In the genomic region with DNA sequence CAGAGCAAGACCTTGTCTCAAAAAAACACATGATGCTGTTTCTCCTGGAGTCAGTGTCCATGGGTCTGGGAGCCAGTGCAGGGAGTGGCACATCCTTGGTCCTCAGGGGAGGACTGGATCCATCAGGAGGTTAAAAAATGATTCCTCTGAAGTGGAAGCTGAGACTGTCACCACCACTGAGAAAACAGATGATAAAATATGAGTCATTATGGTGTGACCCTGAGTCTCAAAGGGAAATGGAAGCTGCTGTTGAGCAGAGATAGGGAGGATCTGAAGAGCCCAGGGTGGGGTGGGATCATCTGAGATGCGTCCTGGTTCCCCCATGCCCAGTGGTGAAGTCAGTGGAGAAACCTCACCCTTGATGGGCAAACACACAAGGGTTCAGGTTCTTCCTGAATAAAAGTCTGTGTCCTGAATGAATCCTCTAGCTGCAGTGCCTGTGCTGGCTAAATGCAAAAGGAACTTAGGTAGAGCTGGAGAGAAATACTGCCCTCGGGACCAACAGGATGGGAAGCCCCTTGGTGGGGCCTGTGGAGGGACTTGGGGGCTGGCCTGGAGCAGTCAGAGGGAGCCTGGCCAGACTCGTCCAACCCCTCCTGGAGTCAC, we compare ENCODE assay signal across 1 cellular context.
TF ChIP-seq lines count a peak whose summit lies in the region.

No MANE protein-coding gene starts in this region.

TF ChIP-seq in K562, 482 proteins besides CTCF, POLR2A, EP300 and RAD21 (continued from another document and continues in another):
- TF ChIP-seq RBFOX2 (IDR thresholded peaks at IDR 0.05; ENCODE audit: low read depth, low read length) (no peak), NFYB (IDR thresholded peaks at IDR 0.05; ENCODE audit: extremely low read depth, insufficient read length) (no peak), XRCC4 (IDR thresholded peaks at IDR 0.05; ENCODE audit: extremely low read depth, insufficient read depth, insufficient read length) (no peak), RBM34 (IDR thresholded peaks at IDR 0.05; ENCODE audit: borderline replicate concordance, insufficient read depth, low read length) (no peak), ZKSCAN8 (CRISPR knock-in tag; IDR thresholded peaks at IDR 0.05) (peak; percentile 65; the same call in 1 of the 2 replicates), CHD4 (IDR thresholded peaks at IDR 0.05; ENCODE audit: insufficient read depth, insufficient replicate concordance, low read depth, low read length, poor library complexity, severe bottlenecking) (no peak), ETV6 (IDR thresholded peaks at IDR 0.05; ENCODE audit: borderline replicate concordance in 1 of 2, low read depth in 2 of 2, low read length in 1 of 2) (peak in 1 of 2 experiments; percentile 64; a peak in 1 of 4 replicates), ETV6 (CRISPR knock-in tag; IDR thresholded peaks at IDR 0.05; ENCODE audit: borderline replicate concordance) (no peak), NELFE (IDR thresholded peaks at IDR 0.05; ENCODE audit: insufficient read depth, insufficient read length) (no peak), ZNF551 (CRISPR knock-in tag; IDR thresholded peaks at IDR 0.05) (no peak), HDAC1 (IDR thresholded peaks at IDR 0.05) (peak in 1 of 2 experiments; percentile 81; a peak in 2 of 4 replicates), ZBED1 (IDR thresholded peaks at IDR 0.05) (no peak), TEAD2 (tag; IDR thresholded peaks at IDR 0.05) (no peak), BDP1 (IDR thresholded peaks at IDR 0.05; ENCODE audit: insufficient read depth, insufficient read length) (no peak), CCNT2 (IDR thresholded peaks at IDR 0.05; ENCODE audit: borderline replicate concordance, extremely low read depth, insufficient read length, low read depth, low read length) (peak; percentile 23), NCOA1 (IDR thresholded peaks at IDR 0.05; ENCODE audit: low read depth) (peak; percentile 87; the same call in 1 of the 2 replicates), CEBPG (CRISPR knock-in tag; IDR thresholded peaks at IDR 0.05) (no peak), CEBPG (tag; conservative IDR thresholded peaks at IDR 0.05 in 1 of 2, IDR thresholded peaks at IDR 0.05 in 1 of 2) (no peak), L3MBTL2 (IDR thresholded peaks at IDR 0.05) (0 out of 2 replicates have a peak, but pooled peaks have one; percentile 37), NUFIP1 (IDR thresholded peaks at IDR 0.05; ENCODE audit: partially characterized antibody) (no peak), CREB1 (IDR thresholded peaks at IDR 0.05) (no peak; the same call in 1 of the 2 replicates), CREB1 (CRISPR knock-in tag; IDR thresholded peaks at IDR 0.05) (no peak), YBX1 (IDR thresholded peaks at IDR 0.05) (no peak), MCM2 (IDR thresholded peaks at IDR 0.05; ENCODE audit: low read depth) (no peak), HNRNPH1 (optimal IDR thresholded peaks at IDR 0.05; ENCODE audit: low read depth, low read length) (no peak), ZNF165 (CRISPR knock-in tag; IDR thresholded peaks at IDR 0.05; ENCODE audit: borderline replicate concordance) (no peak), HNRNPK (IDR thresholded peaks at IDR 0.05; ENCODE audit: low read depth, low read length, poor library complexity, severe bottlenecking) (no peak), HNRNPUL1 (IDR thresholded peaks at IDR 0.05; ENCODE audit: low read length) (no peak), MEF2A (IDR thresholded peaks at IDR 0.05; ENCODE audit: control insufficient read depth, low read depth, low read length) (0 out of 2 replicates have a peak, but pooled peaks have one; percentile 17), SRF (CRISPR knock-in tag; IDR thresholded peaks at IDR 0.05) (peak in 1 of 2 experiments; percentile 78; a peak in 1 of 4 replicates), PHF20 (IDR thresholded peaks at IDR 0.05; ENCODE audit: partially characterized antibody) (no peak), KDM4B (IDR thresholded peaks at IDR 0.05; ENCODE audit: borderline replicate concordance in 2 of 2, low read depth in 1 of 2) (no peak), ZNF717 (CRISPR knock-in tag; IDR thresholded peaks at IDR 0.05) (no peak), TOE1 (IDR thresholded peaks at IDR 0.05; ENCODE audit: borderline replicate concordance) (peak; percentile 73; the same call in 1 of the 2 replicates), TOE1 (CRISPR knock-in tag; IDR thresholded peaks at IDR 0.05; ENCODE audit: borderline replicate concordance, low read depth) (no peak)
- TF ChIP-seq, protein P1, sequence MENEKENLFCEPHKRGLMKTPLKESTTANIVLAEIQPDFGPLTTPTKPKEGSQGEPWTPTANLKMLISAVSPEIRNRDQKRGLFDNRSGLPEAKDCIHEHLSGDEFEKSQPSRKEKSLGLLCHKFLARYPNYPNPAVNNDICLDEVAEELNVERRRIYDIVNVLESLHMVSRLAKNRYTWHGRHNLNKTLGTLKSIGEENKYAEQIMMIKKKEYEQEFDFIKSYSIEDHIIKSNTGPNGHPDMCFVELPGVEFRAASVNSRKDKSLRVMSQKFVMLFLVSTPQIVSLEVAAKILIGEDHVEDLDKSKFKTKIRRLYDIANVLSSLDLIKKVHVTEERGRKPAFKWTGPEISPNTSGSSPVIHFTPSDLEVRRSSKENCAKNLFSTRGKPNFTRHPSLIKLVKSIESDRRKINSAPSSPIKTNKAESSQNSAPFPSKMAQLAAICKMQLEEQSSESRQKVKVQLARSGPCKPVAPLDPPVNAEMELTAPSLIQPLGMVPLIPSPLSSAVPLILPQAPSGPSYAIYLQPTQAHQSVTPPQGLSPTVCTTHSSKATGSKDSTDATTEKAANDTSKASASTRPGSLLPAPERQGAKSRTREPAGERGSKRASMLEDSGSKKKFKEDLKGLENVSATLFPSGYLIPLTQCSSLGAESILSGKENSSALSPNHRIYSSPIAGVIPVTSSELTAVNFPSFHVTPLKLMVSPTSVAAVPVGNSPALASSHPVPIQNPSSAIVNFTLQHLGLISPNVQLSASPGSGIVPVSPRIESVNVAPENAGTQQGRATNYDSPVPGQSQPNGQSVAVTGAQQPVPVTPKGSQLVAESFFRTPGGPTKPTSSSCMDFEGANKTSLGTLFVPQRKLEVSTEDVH (IDR thresholded peaks at IDR 0.05; ENCODE audit: low read depth, partially characterized antibody): no peak
- TF ChIP-seq, protein P2, sequence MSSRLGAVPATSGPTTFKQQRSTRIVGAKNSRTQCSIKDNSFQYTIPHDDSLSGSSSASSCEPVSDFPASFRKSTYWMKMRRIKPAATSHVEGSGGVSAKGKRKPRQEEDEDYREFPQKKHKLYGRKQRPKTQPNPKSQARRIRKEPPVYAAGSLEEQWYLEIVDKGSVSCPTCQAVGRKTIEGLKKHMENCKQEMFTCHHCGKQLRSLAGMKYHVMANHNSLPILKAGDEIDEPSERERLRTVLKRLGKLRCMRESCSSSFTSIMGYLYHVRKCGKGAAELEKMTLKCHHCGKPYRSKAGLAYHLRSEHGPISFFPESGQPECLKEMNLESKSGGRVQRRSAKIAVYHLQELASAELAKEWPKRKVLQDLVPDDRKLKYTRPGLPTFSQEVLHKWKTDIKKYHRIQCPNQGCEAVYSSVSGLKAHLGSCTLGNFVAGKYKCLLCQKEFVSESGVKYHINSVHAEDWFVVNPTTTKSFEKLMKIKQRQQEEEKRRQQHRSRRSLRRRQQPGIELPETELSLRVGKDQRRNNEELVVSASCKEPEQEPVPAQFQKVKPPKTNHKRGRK (tag; IDR thresholded peaks at IDR 0.05): no peak
- TF ChIP-seq, protein P3, sequence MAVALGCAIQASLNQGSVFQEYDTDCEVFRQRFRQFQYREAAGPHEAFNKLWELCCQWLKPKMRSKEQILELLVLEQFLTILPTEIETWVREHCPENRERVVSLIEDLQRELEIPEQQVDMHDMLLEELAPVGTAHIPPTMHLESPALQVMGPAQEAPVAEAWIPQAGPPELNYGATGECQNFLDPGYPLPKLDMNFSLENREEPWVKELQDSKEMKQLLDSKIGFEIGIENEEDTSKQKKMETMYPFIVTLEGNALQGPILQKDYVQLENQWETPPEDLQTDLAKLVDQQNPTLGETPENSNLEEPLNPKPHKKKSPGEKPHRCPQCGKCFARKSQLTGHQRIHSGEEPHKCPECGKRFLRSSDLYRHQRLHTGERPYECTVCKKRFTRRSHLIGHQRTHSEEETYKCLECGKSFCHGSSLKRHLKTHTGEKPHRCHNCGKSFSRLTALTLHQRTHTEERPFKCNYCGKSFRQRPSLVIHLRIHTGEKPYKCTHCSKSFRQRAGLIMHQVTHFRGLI (CRISPR knock-in tag; IDR thresholded peaks at IDR 0.05): no peak
- TF ChIP-seq, protein P4, sequence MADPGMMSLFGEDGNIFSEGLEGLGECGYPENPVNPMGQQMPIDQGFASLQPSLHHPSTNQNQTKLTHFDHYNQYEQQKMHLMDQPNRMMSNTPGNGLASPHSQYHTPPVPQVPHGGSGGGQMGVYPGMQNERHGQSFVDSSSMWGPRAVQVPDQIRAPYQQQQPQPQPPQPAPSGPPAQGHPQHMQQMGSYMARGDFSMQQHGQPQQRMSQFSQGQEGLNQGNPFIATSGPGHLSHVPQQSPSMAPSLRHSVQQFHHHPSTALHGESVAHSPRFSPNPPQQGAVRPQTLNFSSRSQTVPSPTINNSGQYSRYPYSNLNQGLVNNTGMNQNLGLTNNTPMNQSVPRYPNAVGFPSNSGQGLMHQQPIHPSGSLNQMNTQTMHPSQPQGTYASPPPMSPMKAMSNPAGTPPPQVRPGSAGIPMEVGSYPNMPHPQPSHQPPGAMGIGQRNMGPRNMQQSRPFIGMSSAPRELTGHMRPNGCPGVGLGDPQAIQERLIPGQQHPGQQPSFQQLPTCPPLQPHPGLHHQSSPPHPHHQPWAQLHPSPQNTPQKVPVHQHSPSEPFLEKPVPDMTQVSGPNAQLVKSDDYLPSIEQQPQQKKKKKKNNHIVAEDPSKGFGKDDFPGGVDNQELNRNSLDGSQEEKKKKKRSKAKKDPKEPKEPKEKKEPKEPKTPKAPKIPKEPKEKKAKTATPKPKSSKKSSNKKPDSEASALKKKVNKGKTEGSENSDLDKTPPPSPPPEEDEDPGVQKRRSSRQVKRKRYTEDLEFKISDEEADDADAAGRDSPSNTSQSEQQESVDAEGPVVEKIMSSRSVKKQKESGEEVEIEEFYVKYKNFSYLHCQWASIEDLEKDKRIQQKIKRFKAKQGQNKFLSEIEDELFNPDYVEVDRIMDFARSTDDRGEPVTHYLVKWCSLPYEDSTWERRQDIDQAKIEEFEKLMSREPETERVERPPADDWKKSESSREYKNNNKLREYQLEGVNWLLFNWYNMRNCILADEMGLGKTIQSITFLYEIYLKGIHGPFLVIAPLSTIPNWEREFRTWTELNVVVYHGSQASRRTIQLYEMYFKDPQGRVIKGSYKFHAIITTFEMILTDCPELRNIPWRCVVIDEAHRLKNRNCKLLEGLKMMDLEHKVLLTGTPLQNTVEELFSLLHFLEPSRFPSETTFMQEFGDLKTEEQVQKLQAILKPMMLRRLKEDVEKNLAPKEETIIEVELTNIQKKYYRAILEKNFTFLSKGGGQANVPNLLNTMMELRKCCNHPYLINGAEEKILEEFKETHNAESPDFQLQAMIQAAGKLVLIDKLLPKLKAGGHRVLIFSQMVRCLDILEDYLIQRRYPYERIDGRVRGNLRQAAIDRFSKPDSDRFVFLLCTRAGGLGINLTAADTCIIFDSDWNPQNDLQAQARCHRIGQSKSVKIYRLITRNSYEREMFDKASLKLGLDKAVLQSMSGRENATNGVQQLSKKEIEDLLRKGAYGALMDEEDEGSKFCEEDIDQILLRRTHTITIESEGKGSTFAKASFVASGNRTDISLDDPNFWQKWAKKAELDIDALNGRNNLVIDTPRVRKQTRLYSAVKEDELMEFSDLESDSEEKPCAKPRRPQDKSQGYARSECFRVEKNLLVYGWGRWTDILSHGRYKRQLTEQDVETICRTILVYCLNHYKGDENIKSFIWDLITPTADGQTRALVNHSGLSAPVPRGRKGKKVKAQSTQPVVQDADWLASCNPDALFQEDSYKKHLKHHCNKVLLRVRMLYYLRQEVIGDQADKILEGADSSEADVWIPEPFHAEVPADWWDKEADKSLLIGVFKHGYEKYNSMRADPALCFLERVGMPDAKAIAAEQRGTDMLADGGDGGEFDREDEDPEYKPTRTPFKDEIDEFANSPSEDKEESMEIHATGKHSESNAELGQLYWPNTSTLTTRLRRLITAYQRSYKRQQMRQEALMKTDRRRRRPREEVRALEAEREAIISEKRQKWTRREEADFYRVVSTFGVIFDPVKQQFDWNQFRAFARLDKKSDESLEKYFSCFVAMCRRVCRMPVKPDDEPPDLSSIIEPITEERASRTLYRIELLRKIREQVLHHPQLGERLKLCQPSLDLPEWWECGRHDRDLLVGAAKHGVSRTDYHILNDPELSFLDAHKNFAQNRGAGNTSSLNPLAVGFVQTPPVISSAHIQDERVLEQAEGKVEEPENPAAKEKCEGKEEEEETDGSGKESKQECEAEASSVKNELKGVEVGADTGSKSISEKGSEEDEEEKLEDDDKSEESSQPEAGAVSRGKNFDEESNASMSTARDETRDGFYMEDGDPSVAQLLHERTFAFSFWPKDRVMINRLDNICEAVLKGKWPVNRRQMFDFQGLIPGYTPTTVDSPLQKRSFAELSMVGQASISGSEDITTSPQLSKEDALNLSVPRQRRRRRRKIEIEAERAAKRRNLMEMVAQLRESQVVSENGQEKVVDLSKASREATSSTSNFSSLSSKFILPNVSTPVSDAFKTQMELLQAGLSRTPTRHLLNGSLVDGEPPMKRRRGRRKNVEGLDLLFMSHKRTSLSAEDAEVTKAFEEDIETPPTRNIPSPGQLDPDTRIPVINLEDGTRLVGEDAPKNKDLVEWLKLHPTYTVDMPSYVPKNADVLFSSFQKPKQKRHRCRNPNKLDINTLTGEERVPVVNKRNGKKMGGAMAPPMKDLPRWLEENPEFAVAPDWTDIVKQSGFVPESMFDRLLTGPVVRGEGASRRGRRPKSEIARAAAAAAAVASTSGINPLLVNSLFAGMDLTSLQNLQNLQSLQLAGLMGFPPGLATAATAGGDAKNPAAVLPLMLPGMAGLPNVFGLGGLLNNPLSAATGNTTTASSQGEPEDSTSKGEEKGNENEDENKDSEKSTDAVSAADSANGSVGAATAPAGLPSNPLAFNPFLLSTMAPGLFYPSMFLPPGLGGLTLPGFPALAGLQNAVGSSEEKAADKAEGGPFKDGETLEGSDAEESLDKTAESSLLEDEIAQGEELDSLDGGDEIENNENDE (IDR thresholded peaks at IDR 0.05; ENCODE audit: low read depth, low read length): no peak
- TF ChIP-seq, protein P5, sequence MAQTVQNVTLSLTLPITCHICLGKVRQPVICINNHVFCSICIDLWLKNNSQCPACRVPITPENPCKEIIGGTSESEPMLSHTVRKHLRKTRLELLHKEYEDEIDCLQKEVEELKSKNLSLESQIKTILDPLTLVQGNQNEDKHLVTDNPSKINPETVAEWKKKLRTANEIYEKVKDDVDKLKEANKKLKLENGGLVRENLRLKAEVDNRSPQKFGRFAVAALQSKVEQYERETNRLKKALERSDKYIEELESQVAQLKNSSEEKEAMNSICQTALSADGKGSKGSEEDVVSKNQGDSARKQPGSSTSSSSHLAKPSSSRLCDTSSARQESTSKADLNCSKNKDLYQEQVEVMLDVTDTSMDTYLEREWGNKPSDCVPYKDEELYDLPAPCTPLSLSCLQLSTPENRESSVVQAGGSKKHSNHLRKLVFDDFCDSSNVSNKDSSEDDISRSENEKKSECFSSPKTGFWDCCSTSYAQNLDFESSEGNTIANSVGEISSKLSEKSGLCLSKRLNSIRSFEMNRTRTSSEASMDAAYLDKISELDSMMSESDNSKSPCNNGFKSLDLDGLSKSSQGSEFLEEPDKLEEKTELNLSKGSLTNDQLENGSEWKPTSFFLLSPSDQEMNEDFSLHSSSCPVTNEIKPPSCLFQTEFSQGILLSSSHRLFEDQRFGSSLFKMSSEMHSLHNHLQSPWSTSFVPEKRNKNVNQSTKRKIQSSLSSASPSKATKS (CRISPR knock-in tag; IDR thresholded peaks at IDR 0.05): no peak
